2 cellular contexts compared by ENCODE assay signal in the genomic region with DNA sequence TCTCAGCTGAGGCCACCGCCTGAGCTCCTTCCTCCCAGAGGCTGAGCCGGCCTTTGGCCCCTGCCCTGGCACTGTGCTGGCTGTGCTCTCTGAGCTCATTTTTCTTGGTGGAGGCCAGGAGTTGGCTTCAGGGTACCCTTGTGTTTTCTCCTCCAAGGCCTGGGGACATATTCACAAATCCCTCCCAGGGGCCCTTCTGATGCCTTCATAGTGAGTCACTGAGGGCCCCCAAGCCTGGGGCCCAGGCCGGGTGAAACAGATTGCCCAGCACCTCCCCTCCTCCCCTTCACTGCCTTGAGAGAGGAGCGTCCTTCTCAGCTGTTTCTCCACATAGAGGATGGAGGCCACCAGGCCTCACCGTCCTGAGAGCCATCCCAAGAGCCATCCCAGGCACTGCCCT.
TF ChIP-seq lines count a peak whose summit lies in the region.

No MANE protein-coding gene starts in this region.

TF ChIP-seq in IMR-90, 13 proteins besides CTCF, POLR2A, EP300 and RAD21:
- no peak for TF ChIP-seq NFE2L2 (IDR thresholded peaks at IDR 0.05; ENCODE audit: low read depth, low read length)
- TF ChIP-seq FOS (IDR thresholded peaks at IDR 0.05; ENCODE audit: low read depth, low read length), result 0 out of 2 replicates have a peak, but pooled peaks have one; percentile 6

TF ChIP-seq in WTC11, 78 proteins besides CTCF, POLR2A, EP300 and RAD21:
- TF ChIP-seq ZNF416 (CRISPR knock-in tag; IDR thresholded peaks at IDR 0.05) (no peak), FOXJ3 (CRISPR knock-in tag; IDR thresholded peaks at IDR 0.05; ENCODE audit: borderline replicate concordance) (no peak), RELA (CRISPR knock-in tag; IDR thresholded peaks at IDR 0.05; ENCODE audit: borderline replicate concordance) (no peak), ZNF138 (CRISPR knock-in tag; conservative IDR thresholded peaks at IDR 0.05) (no peak), CREB1 (CRISPR knock-in tag; IDR thresholded peaks at IDR 0.05) (no peak), SMAD3 (CRISPR knock-in tag; IDR thresholded peaks at IDR 0.05; ENCODE audit: borderline replicate concordance) (no peak), HMGA2 (CRISPR knock-in tag; IDR thresholded peaks at IDR 0.05) (no peak), SP1 (CRISPR knock-in tag; conservative IDR thresholded peaks at IDR 0.05) (no peak), TEAD1 (CRISPR knock-in tag; IDR thresholded peaks at IDR 0.05) (no peak), KAT7 (CRISPR knock-in tag; IDR thresholded peaks at IDR 0.05; ENCODE audit: borderline replicate concordance) (no peak), EMX1 (CRISPR knock-in tag; IDR thresholded peaks at IDR 0.05) (no peak), ETV6 (CRISPR knock-in tag; IDR thresholded peaks at IDR 0.05) (no peak)
- TF ChIP-seq, protein P1, sequence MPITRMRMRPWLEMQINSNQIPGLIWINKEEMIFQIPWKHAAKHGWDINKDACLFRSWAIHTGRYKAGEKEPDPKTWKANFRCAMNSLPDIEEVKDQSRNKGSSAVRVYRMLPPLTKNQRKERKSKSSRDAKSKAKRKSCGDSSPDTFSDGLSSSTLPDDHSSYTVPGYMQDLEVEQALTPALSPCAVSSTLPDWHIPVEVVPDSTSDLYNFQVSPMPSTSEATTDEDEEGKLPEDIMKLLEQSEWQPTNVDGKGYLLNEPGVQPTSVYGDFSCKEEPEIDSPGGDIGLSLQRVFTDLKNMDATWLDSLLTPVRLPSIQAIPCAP (CRISPR knock-in tag; IDR thresholded peaks at IDR 0.05), result no peak
- TF ChIP-seq, protein P2, sequence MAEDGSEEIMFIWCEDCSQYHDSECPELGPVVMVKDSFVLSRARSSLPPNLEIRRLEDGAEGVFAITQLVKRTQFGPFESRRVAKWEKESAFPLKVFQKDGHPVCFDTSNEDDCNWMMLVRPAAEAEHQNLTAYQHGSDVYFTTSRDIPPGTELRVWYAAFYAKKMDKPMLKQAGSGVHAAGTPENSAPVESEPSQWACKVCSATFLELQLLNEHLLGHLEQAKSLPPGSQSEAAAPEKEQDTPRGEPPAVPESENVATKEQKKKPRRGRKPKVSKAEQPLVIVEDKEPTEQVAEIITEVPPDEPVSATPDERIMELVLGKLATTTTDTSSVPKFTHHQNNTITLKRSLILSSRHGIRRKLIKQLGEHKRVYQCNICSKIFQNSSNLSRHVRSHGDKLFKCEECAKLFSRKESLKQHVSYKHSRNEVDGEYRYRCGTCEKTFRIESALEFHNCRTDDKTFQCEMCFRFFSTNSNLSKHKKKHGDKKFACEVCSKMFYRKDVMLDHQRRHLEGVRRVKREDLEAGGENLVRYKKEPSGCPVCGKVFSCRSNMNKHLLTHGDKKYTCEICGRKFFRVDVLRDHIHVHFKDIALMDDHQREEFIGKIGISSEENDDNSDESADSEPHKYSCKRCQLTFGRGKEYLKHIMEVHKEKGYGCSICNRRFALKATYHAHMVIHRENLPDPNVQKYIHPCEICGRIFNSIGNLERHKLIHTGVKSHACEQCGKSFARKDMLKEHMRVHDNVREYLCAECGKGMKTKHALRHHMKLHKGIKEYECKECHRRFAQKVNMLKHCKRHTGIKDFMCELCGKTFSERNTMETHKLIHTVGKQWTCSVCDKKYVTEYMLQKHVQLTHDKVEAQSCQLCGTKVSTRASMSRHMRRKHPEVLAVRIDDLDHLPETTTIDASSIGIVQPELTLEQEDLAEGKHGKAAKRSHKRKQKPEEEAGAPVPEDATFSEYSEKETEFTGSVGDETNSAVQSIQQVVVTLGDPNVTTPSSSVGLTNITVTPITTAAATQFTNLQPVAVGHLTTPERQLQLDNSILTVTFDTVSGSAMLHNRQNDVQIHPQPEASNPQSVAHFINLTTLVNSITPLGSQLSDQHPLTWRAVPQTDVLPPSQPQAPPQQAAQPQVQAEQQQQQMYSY (CRISPR knock-in tag; IDR thresholded peaks at IDR 0.05), result no peak
- TF ChIP-seq, protein P3, sequence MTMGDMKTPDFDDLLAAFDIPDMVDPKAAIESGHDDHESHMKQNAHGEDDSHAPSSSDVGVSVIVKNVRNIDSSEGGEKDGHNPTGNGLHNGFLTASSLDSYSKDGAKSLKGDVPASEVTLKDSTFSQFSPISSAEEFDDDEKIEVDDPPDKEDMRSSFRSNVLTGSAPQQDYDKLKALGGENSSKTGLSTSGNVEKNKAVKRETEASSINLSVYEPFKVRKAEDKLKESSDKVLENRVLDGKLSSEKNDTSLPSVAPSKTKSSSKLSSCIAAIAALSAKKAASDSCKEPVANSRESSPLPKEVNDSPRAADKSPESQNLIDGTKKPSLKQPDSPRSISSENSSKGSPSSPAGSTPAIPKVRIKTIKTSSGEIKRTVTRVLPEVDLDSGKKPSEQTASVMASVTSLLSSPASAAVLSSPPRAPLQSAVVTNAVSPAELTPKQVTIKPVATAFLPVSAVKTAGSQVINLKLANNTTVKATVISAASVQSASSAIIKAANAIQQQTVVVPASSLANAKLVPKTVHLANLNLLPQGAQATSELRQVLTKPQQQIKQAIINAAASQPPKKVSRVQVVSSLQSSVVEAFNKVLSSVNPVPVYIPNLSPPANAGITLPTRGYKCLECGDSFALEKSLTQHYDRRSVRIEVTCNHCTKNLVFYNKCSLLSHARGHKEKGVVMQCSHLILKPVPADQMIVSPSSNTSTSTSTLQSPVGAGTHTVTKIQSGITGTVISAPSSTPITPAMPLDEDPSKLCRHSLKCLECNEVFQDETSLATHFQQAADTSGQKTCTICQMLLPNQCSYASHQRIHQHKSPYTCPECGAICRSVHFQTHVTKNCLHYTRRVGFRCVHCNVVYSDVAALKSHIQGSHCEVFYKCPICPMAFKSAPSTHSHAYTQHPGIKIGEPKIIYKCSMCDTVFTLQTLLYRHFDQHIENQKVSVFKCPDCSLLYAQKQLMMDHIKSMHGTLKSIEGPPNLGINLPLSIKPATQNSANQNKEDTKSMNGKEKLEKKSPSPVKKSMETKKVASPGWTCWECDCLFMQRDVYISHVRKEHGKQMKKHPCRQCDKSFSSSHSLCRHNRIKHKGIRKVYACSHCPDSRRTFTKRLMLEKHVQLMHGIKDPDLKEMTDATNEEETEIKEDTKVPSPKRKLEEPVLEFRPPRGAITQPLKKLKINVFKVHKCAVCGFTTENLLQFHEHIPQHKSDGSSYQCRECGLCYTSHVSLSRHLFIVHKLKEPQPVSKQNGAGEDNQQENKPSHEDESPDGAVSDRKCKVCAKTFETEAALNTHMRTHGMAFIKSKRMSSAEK (CRISPR knock-in tag; IDR thresholded peaks at IDR 0.05; ENCODE audit: borderline replicate concordance), result no peak
- TF ChIP-seq, protein P4, sequence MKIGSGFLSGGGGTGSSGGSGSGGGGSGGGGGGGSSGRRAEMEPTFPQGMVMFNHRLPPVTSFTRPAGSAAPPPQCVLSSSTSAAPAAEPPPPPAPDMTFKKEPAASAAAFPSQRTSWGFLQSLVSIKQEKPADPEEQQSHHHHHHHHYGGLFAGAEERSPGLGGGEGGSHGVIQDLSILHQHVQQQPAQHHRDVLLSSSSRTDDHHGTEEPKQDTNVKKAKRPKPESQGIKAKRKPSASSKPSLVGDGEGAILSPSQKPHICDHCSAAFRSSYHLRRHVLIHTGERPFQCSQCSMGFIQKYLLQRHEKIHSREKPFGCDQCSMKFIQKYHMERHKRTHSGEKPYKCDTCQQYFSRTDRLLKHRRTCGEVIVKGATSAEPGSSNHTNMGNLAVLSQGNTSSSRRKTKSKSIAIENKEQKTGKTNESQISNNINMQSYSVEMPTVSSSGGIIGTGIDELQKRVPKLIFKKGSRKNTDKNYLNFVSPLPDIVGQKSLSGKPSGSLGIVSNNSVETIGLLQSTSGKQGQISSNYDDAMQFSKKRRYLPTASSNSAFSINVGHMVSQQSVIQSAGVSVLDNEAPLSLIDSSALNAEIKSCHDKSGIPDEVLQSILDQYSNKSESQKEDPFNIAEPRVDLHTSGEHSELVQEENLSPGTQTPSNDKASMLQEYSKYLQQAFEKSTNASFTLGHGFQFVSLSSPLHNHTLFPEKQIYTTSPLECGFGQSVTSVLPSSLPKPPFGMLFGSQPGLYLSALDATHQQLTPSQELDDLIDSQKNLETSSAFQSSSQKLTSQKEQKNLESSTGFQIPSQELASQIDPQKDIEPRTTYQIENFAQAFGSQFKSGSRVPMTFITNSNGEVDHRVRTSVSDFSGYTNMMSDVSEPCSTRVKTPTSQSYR (CRISPR knock-in tag; IDR thresholded peaks at IDR 0.05), result no peak
